In the genomic region with DNA sequence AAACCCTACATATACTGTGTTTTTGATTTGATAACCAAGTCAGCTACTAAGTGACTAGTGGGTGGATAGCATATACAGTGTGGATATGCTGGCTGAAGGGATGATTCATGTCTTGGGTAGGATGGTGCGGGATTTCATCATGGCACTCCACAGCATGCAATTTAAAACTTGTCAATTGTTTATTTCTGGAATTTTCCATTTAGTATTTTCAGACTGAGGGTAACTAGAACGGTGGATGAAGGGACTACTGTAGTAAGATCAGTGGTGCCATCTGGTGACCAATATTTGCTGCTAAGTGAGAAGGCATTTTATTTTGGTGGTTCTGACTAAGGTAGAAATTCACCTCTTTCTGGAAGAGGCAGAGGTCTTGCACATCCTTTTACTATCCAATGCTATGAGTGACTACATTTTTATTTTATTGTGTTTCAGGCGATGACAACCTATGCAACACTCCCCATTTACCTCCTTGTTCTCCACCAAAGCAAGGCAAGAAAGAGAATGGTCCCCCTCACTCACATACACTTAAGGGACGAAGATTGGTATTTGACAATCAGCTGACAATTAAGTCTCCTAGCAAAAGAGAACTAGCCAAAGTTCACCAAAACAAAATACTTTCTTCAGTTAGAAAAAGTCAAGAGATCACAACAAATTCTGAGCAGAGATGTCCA, we compare ENCODE assay signal across 8 cellular contexts. TPM values are rescaled to one million over a fixed set of nuclear protein-coding genes. Genes with fewer than 3 reads are reported as not detected.
A peak's percentile ranks its signal among the peaks of the same experiment; 100 is the strongest.
DNase-seq lines count a peak whose midpoint lies in the region; ATAC-seq lines count a peak whose summit lies in the region.

No MANE protein-coding gene starts in this region.

- no peaks in the 10 kb centered on the region for H3K9me3 ChIP-seq in iPS-20b (ENCODE audit: insufficient read depth, low read depth, low read length)

- H3K36me3 ChIP-seq in iPS-20b (ENCODE audit: insufficient read depth, low read depth, low read length): peaks cover 67% of the 10 kb centered on the region

- H3K9ac ChIP-seq in iPS-20b (ENCODE audit: low read depth, low read length): no peak overlapping the region

- no peak for ATAC-seq in HG02763 (IDR thresholded peaks at IDR 0.05; ENCODE audit: unreplicated experiment)

- H3K27me3 ChIP-seq in iPS-20b (ENCODE audit: insufficient read depth, low read length): no peaks in the 10 kb centered on the region

- H3K4me1 ChIP-seq in iPS-20b (ENCODE audit: insufficient read depth, low read length): peaks cover 20% of the 10 kb centered on the region; the same call in 1 of the 2 replicates

- DNase-seq in AG08396 (ENCODE audit: low spot score): peak; percentile 63
- peak; percentile 38 for DNase-seq in GF-D8 (lab: John Stamatoyannopoulos, UW)
- DNase-seq in NCI-H446 (lab: John Stamatoyannopoulos, UW): peak; percentile 16 to 39
- peak; percentile 35 for DNase-seq in activated naive CD4-positive, alpha-beta T cell treated with anti-CD3 and anti-CD28 coated beads, Interleukin-2, amount 50 U/mL, for 16 hours
- no peak for DNase-seq in activated T-cell treated with anti-CD3 and anti-CD28 coated beads, Interleukin-2, amount 50 U/mL, for 1 hour

- H3K27ac ChIP-seq in iPS-20b (ENCODE audit: low read length) (no peak overlapping the region), temporal lobe (ENCODE audit: low read depth, low read length) (peak overlapping the region; percentile 64)

- 0 out of 2 replicates have a peak overlapping the region, but pooled peaks have one; percentile 1 for H3K4me3 ChIP-seq in iPS-20b (ENCODE audit: low read length)

RNA-seq across cellular contexts. Expression of a gene that starts 3.1 kb away (rescaled TPM):
- total RNA-seq in temporal lobe: 2.0 TPM

RNA-seq across cellular contexts. Expression of a gene that starts 18.2 kb away (rescaled TPM):
- 4.9 TPM for total RNA-seq in temporal lobe
